2 cellular contexts compared by ENCODE assay signal in the genomic region with DNA sequence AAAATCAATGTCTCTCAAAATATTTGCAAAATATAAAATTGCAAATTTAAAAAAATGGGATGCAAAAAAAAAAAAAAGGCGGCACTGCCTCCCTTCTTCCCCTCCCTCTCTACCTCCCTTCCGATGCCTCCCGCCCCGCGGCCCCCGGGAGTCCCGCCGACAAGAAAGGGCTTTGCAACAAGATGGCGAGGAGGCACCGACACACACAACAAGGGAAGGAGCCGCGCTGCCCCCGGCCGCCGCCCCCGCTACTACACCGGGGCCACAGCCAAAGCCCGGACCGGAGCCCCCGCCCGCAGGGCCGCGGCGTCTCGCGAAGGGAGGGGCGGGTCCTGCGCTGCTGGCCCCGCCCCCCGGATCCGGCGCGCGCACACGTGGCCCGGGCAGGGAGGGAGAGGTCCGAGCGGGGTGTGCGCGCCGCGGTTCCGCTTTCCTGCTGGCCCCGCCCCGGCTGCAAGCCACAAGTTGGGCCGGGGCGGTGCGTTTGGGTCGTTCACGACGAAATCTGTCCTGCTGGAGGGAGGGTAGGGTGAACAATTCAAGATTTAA.
TF ChIP-seq lines count a peak whose summit lies in the region.

A gene with protein sequence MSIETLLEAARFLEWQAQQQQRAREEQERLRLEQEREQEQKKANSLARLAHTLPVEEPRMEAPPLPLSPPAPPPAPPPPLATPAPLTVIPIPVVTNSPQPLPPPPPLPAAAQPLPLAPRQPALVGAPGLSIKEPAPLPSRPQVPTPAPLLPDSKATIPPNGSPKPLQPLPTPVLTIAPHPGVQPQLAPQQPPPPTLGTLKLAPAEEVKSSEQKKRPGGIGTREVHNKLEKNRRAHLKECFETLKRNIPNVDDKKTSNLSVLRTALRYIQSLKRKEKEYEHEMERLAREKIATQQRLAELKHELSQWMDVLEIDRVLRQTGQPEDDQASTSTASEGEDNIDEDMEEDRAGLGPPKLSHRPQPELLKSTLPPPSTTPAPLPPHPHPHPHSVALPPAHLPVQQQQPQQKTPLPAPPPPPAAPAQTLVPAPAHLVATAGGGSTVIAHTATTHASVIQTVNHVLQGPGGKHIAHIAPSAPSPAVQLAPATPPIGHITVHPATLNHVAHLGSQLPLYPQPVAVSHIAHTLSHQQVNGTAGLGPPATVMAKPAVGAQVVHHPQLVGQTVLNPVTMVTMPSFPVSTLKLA (minus strand): TSS at position 184 of the 549 bp plus-strand sequence. CDS start 348 bp downstream, outside the sequence.

TF ChIP-seq in GM23338, 12 proteins besides CTCF, POLR2A, EP300 and RAD21:
- TF ChIP-seq, protein P1, sequence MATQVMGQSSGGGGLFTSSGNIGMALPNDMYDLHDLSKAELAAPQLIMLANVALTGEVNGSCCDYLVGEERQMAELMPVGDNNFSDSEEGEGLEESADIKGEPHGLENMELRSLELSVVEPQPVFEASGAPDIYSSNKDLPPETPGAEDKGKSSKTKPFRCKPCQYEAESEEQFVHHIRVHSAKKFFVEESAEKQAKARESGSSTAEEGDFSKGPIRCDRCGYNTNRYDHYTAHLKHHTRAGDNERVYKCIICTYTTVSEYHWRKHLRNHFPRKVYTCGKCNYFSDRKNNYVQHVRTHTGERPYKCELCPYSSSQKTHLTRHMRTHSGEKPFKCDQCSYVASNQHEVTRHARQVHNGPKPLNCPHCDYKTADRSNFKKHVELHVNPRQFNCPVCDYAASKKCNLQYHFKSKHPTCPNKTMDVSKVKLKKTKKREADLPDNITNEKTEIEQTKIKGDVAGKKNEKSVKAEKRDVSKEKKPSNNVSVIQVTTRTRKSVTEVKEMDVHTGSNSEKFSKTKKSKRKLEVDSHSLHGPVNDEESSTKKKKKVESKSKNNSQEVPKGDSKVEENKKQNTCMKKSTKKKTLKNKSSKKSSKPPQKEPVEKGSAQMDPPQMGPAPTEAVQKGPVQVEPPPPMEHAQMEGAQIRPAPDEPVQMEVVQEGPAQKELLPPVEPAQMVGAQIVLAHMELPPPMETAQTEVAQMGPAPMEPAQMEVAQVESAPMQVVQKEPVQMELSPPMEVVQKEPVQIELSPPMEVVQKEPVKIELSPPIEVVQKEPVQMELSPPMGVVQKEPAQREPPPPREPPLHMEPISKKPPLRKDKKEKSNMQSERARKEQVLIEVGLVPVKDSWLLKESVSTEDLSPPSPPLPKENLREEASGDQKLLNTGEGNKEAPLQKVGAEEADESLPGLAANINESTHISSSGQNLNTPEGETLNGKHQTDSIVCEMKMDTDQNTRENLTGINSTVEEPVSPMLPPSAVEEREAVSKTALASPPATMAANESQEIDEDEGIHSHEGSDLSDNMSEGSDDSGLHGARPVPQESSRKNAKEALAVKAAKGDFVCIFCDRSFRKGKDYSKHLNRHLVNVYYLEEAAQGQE (IDR thresholded peaks at IDR 0.05; ENCODE audit: unreplicated experiment) = no peak
- TF ChIP-seq ZNF114 (CRISPR knock-in tag; IDR thresholded peaks at IDR 0.05) (no peak), NANOG (IDR thresholded peaks at IDR 0.05; ENCODE audit: borderline replicate concordance) (no peak), CREB1 (CRISPR knock-in tag; IDR thresholded peaks at IDR 0.05; ENCODE audit: low read depth) (peak; percentile 89), ZNF331 (CRISPR knock-in tag; IDR thresholded peaks at IDR 0.05; ENCODE audit: low read depth) (no peak), POLR2AphosphoS5 (IDR thresholded peaks at IDR 0.05; ENCODE audit: low read depth) (peak; percentile 14; the same call in 1 of the 2 replicates), STAT1 (IDR thresholded peaks at IDR 0.05; ENCODE audit: unreplicated experiment) (no peak), JUNB (IDR thresholded peaks at IDR 0.05; ENCODE audit: unreplicated experiment) (no peak)
- TF ChIP-seq, protein P2, sequence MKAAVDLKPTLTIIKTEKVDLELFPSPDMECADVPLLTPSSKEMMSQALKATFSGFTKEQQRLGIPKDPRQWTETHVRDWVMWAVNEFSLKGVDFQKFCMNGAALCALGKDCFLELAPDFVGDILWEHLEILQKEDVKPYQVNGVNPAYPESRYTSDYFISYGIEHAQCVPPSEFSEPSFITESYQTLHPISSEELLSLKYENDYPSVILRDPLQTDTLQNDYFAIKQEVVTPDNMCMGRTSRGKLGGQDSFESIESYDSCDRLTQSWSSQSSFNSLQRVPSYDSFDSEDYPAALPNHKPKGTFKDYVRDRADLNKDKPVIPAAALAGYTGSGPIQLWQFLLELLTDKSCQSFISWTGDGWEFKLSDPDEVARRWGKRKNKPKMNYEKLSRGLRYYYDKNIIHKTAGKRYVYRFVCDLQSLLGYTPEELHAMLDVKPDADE (IDR thresholded peaks at IDR 0.05) = no peak

TF ChIP-seq in neural cell, 6 proteins besides CTCF, POLR2A, EP300 and RAD21:
- TF ChIP-seq, protein P1 (IDR thresholded peaks at IDR 0.05; ENCODE audit: borderline replicate concordance) = peak; percentile 93
- TF ChIP-seq SMC3 (conservative IDR thresholded peaks at IDR 0.05; ENCODE audit: poor library complexity) (no peak), MXI1 (conservative IDR thresholded peaks at IDR 0.05; ENCODE audit: poor library complexity, severe bottlenecking) (no peak), POLR2AphosphoS5 (IDR thresholded peaks at IDR 0.05) (peak; percentile 95), TAF1 (IDR thresholded peaks at IDR 0.05; ENCODE audit: low read depth) (peak; percentile 91), EZH2 (IDR thresholded peaks at IDR 0.05; ENCODE audit: borderline replicate concordance, insufficient read depth, low read length, poor library complexity, severe bottlenecking) (no peak)
TF ChIP-seq in neural cell: peak in this region for 3.
